23 cellular contexts compared by ENCODE assay signal in genomic region chr7:12199363-12199762, GRCh38. TPM values are rescaled to one million over a fixed set of nuclear protein-coding genes. Genes with fewer than 3 reads are reported as not detected.
DNase-seq lines count a peak whose midpoint lies in the region; ATAC-seq and TF ChIP-seq lines count a peak whose summit lies in the region.
"Had no signal": no experiment of that assay in that cellular context is flagged by ENCODE, and none has a peak within 500 bp of the region (broad histone marks: within the 10 kb centered on the region; RNA-seq: fewer than 3 reads in every experiment).

No MANE protein-coding gene starts in this region.

- peak; percentile 24 for DNase-seq in HS-5 (ENCODE audit: low read depth)
- peak; percentile 85 for DNase-seq in SW480 (ENCODE audit: low spot score)
- DNase-seq in fibroblast of villous mesenchyme (ENCODE audit: low read depth), result peak; percentile 73
- peak; percentile 5 to 64 for DNase-seq in trophoblast cell
- no peak for DNase-seq in OCI-M1 (lab: John Stamatoyannopoulos, UW)
- no peak for DNase-seq in H7
- no peak for DNase-seq in Right ventricle myocardium inferior (ENCODE audit: missing footprints)
- DNase-seq: activated CD4-positive, alpha-beta T cell treated with anti-CD3 and anti-CD28 coated beads for 1 hour; activated CD8-positive, alpha-beta memory T cell treated with anti-CD3 and anti-CD28 coated beads, Interleukin-2, amount 10 ng/mL, durations not matched to agents 7 days and 5 days; activated effector memory CD4-positive, alpha-beta T cell treated with anti-CD3 and anti-CD28 coated beads, Interleukin-2, amount 50 U/mL, for 16 hours; anterior cingulate cortex; BE2C; glutamatergic neuron; NCI-H1105 treated with DMSO at 0.1 percent for 48 hours; nucleus accumbens; SHP77 treated with DMSO at 0.1 percent for 48 hours; stimulated activated CD4-positive, alpha-beta T cell treated with anti-CD3 and anti-CD28 coated beads, Interleukin-4, amount 100 ng/mL, for 24 hours; T1000 had no signal

- H4K12ac ChIP-seq in trophoblast cell (ENCODE audit: low read depth, low read length), result no peak overlapping the region

- no peak overlapping the region for H2BK120ac ChIP-seq in trophoblast cell (ENCODE audit: insufficient read depth, low read length, poor library complexity)

- H3K23ac ChIP-seq in trophoblast cell (ENCODE audit: low read length), result no peak overlapping the region

- H2AFZ ChIP-seq in trophoblast cell (ENCODE audit: insufficient read depth, low read length, poor library complexity), result no peak overlapping the region

- no peak overlapping the region for H3K4me2 ChIP-seq in trophoblast cell (ENCODE audit: low read length)

- H4K91ac ChIP-seq in trophoblast cell (ENCODE audit: low read depth, low read length), result no peak overlapping the region

- intact Hi-C loops in Right ventricle myocardium inferior (cut with DNase I), result no loop called here

- no peaks in the 10 kb centered on the region for H3K79me1 ChIP-seq in trophoblast cell (ENCODE audit: low read length)

- H3K9ac ChIP-seq in trophoblast cell (ENCODE audit: low read length), result no peak overlapping the region

- H4K8ac ChIP-seq in trophoblast cell (ENCODE audit: low read depth, low read length), result no peak overlapping the region

- H3K18ac ChIP-seq in trophoblast cell (ENCODE audit: low read length), result no peak overlapping the region

- H3K79me2 ChIP-seq in trophoblast cell (ENCODE audit: control insufficient read depth, insufficient read depth, low read length, poor library complexity), result no peaks in the 10 kb centered on the region

- no peak overlapping the region for H2BK12ac ChIP-seq in trophoblast cell (ENCODE audit: low read length)

- H3K27me3 ChIP-seq in trophoblast cell (ENCODE audit: insufficient read depth, low read length) (no peaks in the 10 kb centered on the region), H7 (ENCODE audit: control insufficient read depth, insufficient read depth, low read length) (no peaks in the 10 kb centered on the region)
- H3K27me3 ChIP-seq: BE2C had no signal

- no peak overlapping the region for H2BK5ac ChIP-seq in trophoblast cell (ENCODE audit: low read depth, low read length, poor library complexity)

- H3K36me3 ChIP-seq in trophoblast cell (ENCODE audit: control insufficient read depth in 1 of 2, insufficient read depth in 2 of 2, low read length in 2 of 2) (no peaks in the 10 kb centered on the region), H7 (replicated peaks; ENCODE audit: control insufficient read depth, insufficient read depth, low read length) (no peaks in the 10 kb centered on the region)
- H3K36me3 ChIP-seq: BE2C, thoracic aorta had no signal

- H3K9me3 ChIP-seq in trophoblast cell (ENCODE audit: insufficient read depth, low read depth, low read length), result no peaks in the 10 kb centered on the region
- H3K9me3 ChIP-seq: BE2C, thoracic aorta had no signal

- ATAC-seq in Right ventricle myocardium inferior, result no peak
- no peak for ATAC-seq in HG03520 (IDR thresholded peaks at IDR 0.05; ENCODE audit: unreplicated experiment)
- ATAC-seq: activated CD8-positive, alpha-beta memory T cell treated with anti-CD3 and anti-CD28 coated beads, Interleukin-2, amount 10 ng/mL, durations not matched to agents 7 days and 5 days; HCT116 had no signal

- H2AK5ac ChIP-seq in trophoblast cell (ENCODE audit: low read length), result no peak overlapping the region

- H3K27ac ChIP-seq in trophoblast cell (ENCODE audit: low read depth, low read length), result no peak overlapping the region
- H3K27ac ChIP-seq: coronary artery, epithelial cell of prostate, thoracic aorta had no signal

- H3K4me3 ChIP-seq in fibroblast of villous mesenchyme (ENCODE audit: low read depth, low read length), result no peak overlapping the region
- no peak overlapping the region for H3K4me3 ChIP-seq in trophoblast cell (ENCODE audit: low read depth, low read length)
- no peak overlapping the region for H3K4me3 ChIP-seq in H7 (ENCODE audit: insufficient read depth, low read depth, low read length)
- H3K4me3 ChIP-seq: coronary artery, thoracic aorta had no signal

- no peak for TF ChIP-seq CTCF in fibroblast of villous mesenchyme (IDR thresholded peaks at IDR 0.05; ENCODE audit: insufficient read depth, low read depth, low read length)

- H3K4ac ChIP-seq in trophoblast cell (ENCODE audit: low read depth, low read length), result no peak overlapping the region

- no peak overlapping the region for H3K14ac ChIP-seq in trophoblast cell (ENCODE audit: low read length)

- no peaks in the 10 kb centered on the region for H3K4me1 ChIP-seq in trophoblast cell (ENCODE audit: control insufficient read depth in 1 of 2, insufficient read depth in 2 of 2, low read length in 2 of 2)
- H3K4me1 ChIP-seq: BE2C had no signal

RNA-seq across cellular contexts. Expression of gene TMEM106B, which starts 11.7 kb away (rescaled TPM):
- total RNA-seq in fibroblast of villous mesenchyme (49.6 and 79.0 TPM in 2 replicates), Right ventricle myocardium inferior (44.1 TPM)
- polyA plus RNA-seq in trophoblast cell (2013), result 29.1 and 30.6 TPM in 2 replicates
- 26.6 and 37.5 TPM in 2 replicates for total RNA-seq in H7 (2014; rRNA removed; shearing (Covaris generic))

Comparison
In these comparisons a context has a peak if more than half of its experiments do, and no peak if none do; other contexts are left out.
1. DNase-seq: peak in HS-5 (single experiment), SW480 (single experiment), fibroblast of villous mesenchyme (single experiment) and trophoblast cell (2 of 2); none in OCI-M1 (single experiment), H7 (single experiment) and Right ventricle myocardium inferior (single experiment).